ENCODE assay signal across 23 cellular contexts in the genomic region with DNA sequence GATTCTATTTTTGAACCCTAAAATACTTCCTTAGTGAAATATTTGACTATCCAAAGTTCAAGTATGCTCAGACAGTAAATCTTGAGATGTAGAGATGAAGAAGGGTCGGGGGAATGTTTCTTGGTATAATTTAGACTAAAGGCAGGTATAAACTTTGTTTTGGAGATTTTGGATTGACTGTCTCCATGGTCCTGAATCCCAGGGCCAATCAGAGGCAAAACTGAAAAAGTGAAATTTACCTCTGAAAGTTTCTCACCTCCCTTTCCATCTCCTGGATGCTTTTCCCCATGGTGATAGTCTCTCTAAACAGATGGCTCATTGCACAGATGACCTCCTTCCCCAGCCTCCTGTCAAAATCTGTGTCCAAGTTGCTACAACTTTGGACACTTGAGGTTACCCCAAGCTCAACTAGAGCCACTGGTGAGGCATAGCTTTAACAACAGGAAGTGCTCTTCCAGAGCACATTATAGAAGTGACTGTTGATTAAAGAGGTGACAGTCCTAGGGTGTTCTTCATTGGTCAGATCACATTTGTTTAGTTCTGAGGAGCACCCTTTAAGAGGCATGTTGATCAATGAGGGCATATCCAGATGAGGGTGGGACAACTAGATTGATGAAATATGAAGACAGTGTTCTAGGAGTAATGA.
"Had no signal": no experiment of that assay in that cellular context is flagged by ENCODE, and none has a peak within 500 bp of the region (broad histone marks: within the 10 kb centered on the region; RNA-seq: fewer than 3 reads in every experiment).

No MANE protein-coding gene starts in this region.

- H3K27ac ChIP-seq: breast epithelium, coronary artery, esophagus muscularis mucosa, gastrocnemius medialis, neural progenitor cell, sigmoid colon, thoracic aorta, upper lobe of left lung had no signal

- H3K4me1 ChIP-seq: breast epithelium, esophagus muscularis mucosa, gastrocnemius medialis, upper lobe of left lung had no signal

- H3K27ac Mint-ChIP-seq: activated naive CD4-positive, alpha-beta T cell treated with anti-CD3 and anti-CD28 coated beads, Interleukin-2, amount 50 U/mL, for 24 hours; mesothelial cell of epicardium; naive thymus-derived CD8-positive, alpha-beta T cell; neural progenitor cell; progenitor cell of endocrine pancreas; stimulated activated memory B cell treated with anti-CD40 and anti-IgM and Interleukin-4, amounts not matched to agents 10 μg/mL and 1 μg/mL and 100 μg/mL, for 72 hours had no signal

- H3K4me2 ChIP-seq: neural progenitor cell, SK-N-SH, smooth muscle cell had no signal

- ATAC-seq: gastrocnemius medialis; left ventricle myocardium superior; naive thymus-derived CD8-positive, alpha-beta T cell; stimulated activated memory B cell treated with anti-CD40 and anti-IgM and Interleukin-4, amounts not matched to agents 10 μg/mL and 1 μg/mL and 100 μg/mL, for 72 hours had no signal

- H3K4me3 ChIP-seq: breast epithelium, coronary artery, esophagus muscularis mucosa, gastrocnemius medialis, neural progenitor cell, sigmoid colon, smooth muscle cell, thoracic aorta, upper lobe of left lung had no signal

- H3K4me3 Mint-ChIP-seq: activated naive CD4-positive, alpha-beta T cell treated with anti-CD3 and anti-CD28 coated beads, Interleukin-2, amount 50 U/mL, for 24 hours; mesothelial cell of epicardium; naive thymus-derived CD8-positive, alpha-beta T cell; neural progenitor cell; stimulated activated memory B cell treated with anti-CD40 and anti-IgM and Interleukin-4, amounts not matched to agents 10 μg/mL and 1 μg/mL and 100 μg/mL, for 72 hours had no signal

- H3K27me3 ChIP-seq: breast epithelium, esophagus muscularis mucosa, gastrocnemius medialis, neural progenitor cell, sigmoid colon, upper lobe of left lung had no signal

- H3K9me3 ChIP-seq: breast epithelium, esophagus muscularis mucosa, gastrocnemius medialis, sigmoid colon, SK-N-SH, thoracic aorta, upper lobe of left lung had no signal

- H3K27me3 Mint-ChIP-seq: activated naive CD4-positive, alpha-beta T cell treated with anti-CD3 and anti-CD28 coated beads, Interleukin-2, amount 50 U/mL, for 24 hours; naive thymus-derived CD8-positive, alpha-beta T cell; stimulated activated memory B cell treated with anti-CD40 and anti-IgM and Interleukin-4, amounts not matched to agents 10 μg/mL and 1 μg/mL and 100 μg/mL, for 72 hours had no signal

- H2AFZ ChIP-seq: neural progenitor cell had no signal

- H3K36me3 ChIP-seq: breast epithelium, esophagus muscularis mucosa, gastrocnemius medialis, neural progenitor cell, sigmoid colon, thoracic aorta, upper lobe of left lung had no signal

- DNase-seq: activated CD4-positive, alpha-beta T cell treated with anti-CD3 and anti-CD28 coated beads, Interleukin-2, amount 50 U/mL, for 1 hour; activated gamma-delta T cell; amniotic stem cell; gastrocnemius medialis; hippocampal formation; left ventricle myocardium superior; mammary epithelial cell; naive thymus-derived CD8-positive, alpha-beta T cell; retina; sigmoid colon; SK-N-SH; stimulated activated CD4-positive, alpha-beta T cell treated with anti-CD3 and anti-CD28 coated beads, Interleukin-15, amount 100 ng/mL, for 24 hours; upper lobe of left lung had no signal

- H3K9ac ChIP-seq: neural progenitor cell, SK-N-SH had no signal

- H3K9me3 Mint-ChIP-seq: mesothelial cell of epicardium; naive thymus-derived CD8-positive, alpha-beta T cell; neural progenitor cell; stimulated activated memory B cell treated with anti-CD40 and anti-IgM and Interleukin-4, amounts not matched to agents 10 μg/mL and 1 μg/mL and 100 μg/mL, for 72 hours had no signal

- H3K36me3 Mint-ChIP-seq: mesothelial cell of epicardium; naive thymus-derived CD8-positive, alpha-beta T cell; neural progenitor cell; stimulated activated memory B cell treated with anti-CD40 and anti-IgM and Interleukin-4, amounts not matched to agents 10 μg/mL and 1 μg/mL and 100 μg/mL, for 72 hours had no signal

- H3K9me2 ChIP-seq: SK-N-SH had no signal

- H3K4me1 Mint-ChIP-seq: mesothelial cell of epicardium had no signal
